In genomic region chr18:46104128-46104911, GRCh38 we compare ENCODE assay signal across 8 cellular contexts. TPM values are rescaled to one million over a fixed set of nuclear protein-coding genes. Genes with fewer than 3 reads are reported as not detected.
DNase-seq lines count a peak whose midpoint lies in the region; ATAC-seq and TF ChIP-seq lines count a peak whose summit lies in the region.

Gene HAUS1, plus strand, starts transcription at chr18:46104385. Its CDS starts 27 bp downstream, at chr18:46104412.

- H3K4me1 Mint-ChIP-seq in central memory CD8-positive, alpha-beta T cell: peaks cover 9% of the 10 kb centered on the region

- intact Hi-C loops in spleen (cut with DNase I; ENCODE audit: low total_unique reads): no loop called here

- H3K27ac Mint-ChIP-seq in central memory CD8-positive, alpha-beta T cell (ENCODE audit: low read depth): peak within 1 kb of the TSS; percentile 93

- in situ Hi-C loops in GM18951 (cut with MboI; ENCODE audit: low sequenced_read_pairs, unreplicated experiment): no loop called here

- ATAC-seq in HG03196 (IDR thresholded peaks at IDR 0.05; ENCODE audit: unreplicated experiment): peak; percentile 87
- ATAC-seq in central memory CD8-positive, alpha-beta T cell (replicated peaks; ENCODE audit: extremely low read depth, poor library complexity, severe bottlenecking): peak; percentile 88

- peak; percentile 76 for TF ChIP-seq POLR2A in GM18951 (IDR thresholded peaks at IDR 0.05; ENCODE audit: extremely low read depth, insufficient read depth, insufficient read length)
- peak in 1 of 3 donors; percentile 22 for TF ChIP-seq POLR2A in spleen (IDR thresholded peaks at IDR 0.05)

- H3K36me3 Mint-ChIP-seq in central memory CD8-positive, alpha-beta T cell (ENCODE audit: insufficient read depth): peaks cover 6% of the 10 kb centered on the region

- H3K27ac ChIP-seq in spleen: peak within 1 kb of the TSS; percentile 62 to 92 (median 86)

- peak within 1 kb of the TSS; percentile 97 for H3K4me3 Mint-ChIP-seq in central memory CD8-positive, alpha-beta T cell

- peak within 1 kb of the TSS; percentile 59 to 95 (median 86) for H3K4me3 ChIP-seq in spleen

- H3K9me3 ChIP-seq in spleen: no peaks in the 10 kb centered on the region

- no peaks in the 10 kb centered on the region for H3K27me3 ChIP-seq in spleen (replicated peaks in 1 of 7)

- WGBS in spleen, 5 donors: 0 to 1% (median 0%) methylated on average over 54 to 57 of the region's 57 CpGs

- H3K9me3 Mint-ChIP-seq in central memory CD8-positive, alpha-beta T cell: no peaks in the 10 kb centered on the region

- peaks cover 0 to 36% (median 4%) of the 10 kb centered on the region in 6 donors for H3K36me3 ChIP-seq in spleen

- H3K4me1 ChIP-seq in spleen: peaks cover 6 to 42% (median 21%) of the 10 kb centered on the region in 6 donors

- DNase-seq in AG08396 (ENCODE audit: low spot score) (peak; percentile 89), NCI-H345 treated with DMSO at 0.1 percent for 48 hours (lab: John Stamatoyannopoulos, UW; ENCODE audit: unreplicated experiment) (peak; percentile 90), inferior parietal cortex (ENCODE audit: extremely low spot score) (peak; percentile 92), spleen (peak; percentile 97)
- DNase-seq in activated CD4-positive, CD25-positive, alpha-beta regulatory T cell treated with anti-CD3 and anti-CD28 coated beads, Interleukin-2, amount 50 U/mL, for 16 hours (ENCODE audit: low read depth, low spot score): peak; percentile 72
- peak; percentile 49 to 56 for DNase-seq in central memory CD8-positive, alpha-beta T cell (ENCODE audit: low spot score in 2 of 2)

- no peaks in the 10 kb centered on the region for H3K27me3 Mint-ChIP-seq in central memory CD8-positive, alpha-beta T cell

- peak in 1 of 11 experiments; percentile 27 for TF ChIP-seq CTCF in spleen (IDR thresholded peaks at IDR 0.05 in 8 of 11, conservative IDR thresholded peaks at IDR 0.05 in 3 of 11)

RNA-seq across cellular contexts. Expression of gene HAUS1, which starts in this region (rescaled TPM):
- total RNA-seq in spleen: 10 to 100 TPM; 15.6 to 21.6 (median 17.8) TPM
- polyA plus RNA-seq in spleen: 10 to 100 TPM; 31.4 to 44.9 (median 34.6) TPM

Comparison
In these comparisons a context has a peak if more than half of its experiments do, and no peak if none do; other contexts are left out.
1. Peak in every context shown above with its lines: DNase-seq, ATAC-seq, H3K4me3 ChIP-seq and H3K27ac ChIP-seq.